In the genomic region with DNA sequence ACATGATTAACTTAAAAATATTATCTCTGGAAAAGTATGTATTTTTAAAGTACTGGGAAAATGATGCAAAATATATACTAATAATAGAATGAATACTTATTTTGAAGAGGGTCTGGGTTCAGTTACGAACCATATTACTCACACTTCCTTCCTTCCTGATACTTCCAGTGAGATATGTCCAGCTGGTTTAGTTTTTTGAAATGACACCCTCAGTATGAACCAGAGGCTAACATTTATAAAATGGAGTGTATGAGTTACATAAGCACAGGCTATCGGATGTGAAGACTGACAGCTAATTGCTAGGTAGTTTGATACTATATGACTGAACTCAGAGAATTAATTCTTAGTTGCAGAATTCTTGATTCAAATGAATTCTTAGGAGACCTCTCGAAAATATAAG, we compare ENCODE assay signal across 22 cellular contexts.
DNase-seq lines count a peak whose midpoint lies in the region; ATAC-seq, FAIRE-seq and TF ChIP-seq lines count a peak whose summit lies in the region.
"Had no signal": no experiment of that assay in that cellular context is flagged by ENCODE, and none has a peak within 500 bp of the region (broad histone marks: within the 10 kb centered on the region; RNA-seq: fewer than 3 reads in every experiment).

No MANE protein-coding gene starts in this region.

- TF ChIP-seq CTCF in endothelial cell of umbilical vein (IDR thresholded peaks at IDR 0.05; ENCODE audit: extremely low read depth in 1 of 2, insufficient read depth in 1 of 2, low read depth in 1 of 2, low read length in 2 of 2), result no peak

- no peaks in the 10 kb centered on the region for H3K9me3 ChIP-seq in endothelial cell of umbilical vein (replicated peaks; ENCODE audit: control insufficient read depth, insufficient read depth, low read length)
- H3K9me3 ChIP-seq: colonic mucosa, HAP-1, lower lobe of right lung, pancreas, vagina had no signal

- TF ChIP-seq POLR2A in endothelial cell of umbilical vein (IDR thresholded peaks at IDR 0.05; ENCODE audit: low read depth, low read length), result peak; percentile 21

- H2AFZ ChIP-seq in endothelial cell of umbilical vein (ENCODE audit: low read depth, low read length), result no peak overlapping the region

- no TSS peak for BruUV-seq in endothelial cell of umbilical vein (replicated peaks; lab: Mats Ljungman, UMichigan)

- H3K36me3 ChIP-seq in endothelial cell of umbilical vein (ENCODE audit: control insufficient read depth in 2 of 2, extremely low read depth in 1 of 2, insufficient read depth in 2 of 2, low read length in 2 of 2), result no peaks in the 10 kb centered on the region
- H3K36me3 ChIP-seq: colonic mucosa, HAP-1, lower lobe of right lung, pancreas, vagina had no signal

- peak overlapping the region; percentile 79 for H3K4me2 ChIP-seq in endothelial cell of umbilical vein (ENCODE audit: insufficient read depth, low read length)

- H4K20me1 ChIP-seq in endothelial cell of umbilical vein (replicated peaks; ENCODE audit: control insufficient read depth, extremely low read depth, insufficient read depth, low read length), result no peaks in the 10 kb centered on the region

- H3K9me1 ChIP-seq in endothelial cell of umbilical vein (replicated peaks; ENCODE audit: control insufficient read depth, extremely low read depth, insufficient read depth, low read length), result no peaks in the 10 kb centered on the region

- H3K27me3 ChIP-seq in endothelial cell of umbilical vein (ENCODE audit: control insufficient read depth in 2 of 2, insufficient read depth in 2 of 2, low read length in 2 of 2), result no peaks in the 10 kb centered on the region
- H3K27me3 ChIP-seq: colonic mucosa, pancreas, vagina had no signal

- CTCF ChIA-PET in endothelial cell of umbilical vein (lab: Charles Lee), result interaction anchor here (0.6 to 2.9 kb wide), 5 partner anchors 19 to 47 kb away, joined by 3 to 14 read pairs (median 4); no protein-coding TSS in a partner anchor

- intact Hi-C loops in endothelial cell of umbilical vein (cut with micrococcal nuclease), result loop anchor here (1.0 to 10.0 kb wide), 4 partner anchors 27 to 1337 kb away; no protein-coding TSS in a partner anchor

- peak overlapping the region; percentile 94 for H3K27ac ChIP-seq in endothelial cell of umbilical vein (ENCODE audit: insufficient read depth, low read depth, low read length)
- H3K27ac ChIP-seq: colonic mucosa, lower lobe of right lung, pancreas, vagina had no signal

- peak overlapping the region; percentile 65 for H3K9ac ChIP-seq in endothelial cell of umbilical vein (replicated peaks; ENCODE audit: extremely low read depth, insufficient read depth, low read length)

- DNase-seq in Kasumi-1 (lab: John Stamatoyannopoulos, UW) (peak; percentile 28 to 40), endothelial cell of umbilical vein (ENCODE audit: low read depth, low spot score) (peak; percentile 90), NCI-H146 (lab: John Stamatoyannopoulos, UW) (no peak), HUDEP-2 (lab: John Stamatoyannopoulos, UW; ENCODE audit: unreplicated experiment in 76 of 76) (no peak)
- no peak for DNase-seq in activated CD8-positive, alpha-beta memory T cell treated with anti-CD3 and anti-CD28 coated beads for 24 hours
- DNase-seq in stimulated activated CD4-positive, alpha-beta T cell treated with anti-CD3 and anti-CD28 coated beads, Interleukin-2, amount 100 ng/mL, for 48 hours, result no peak
- DNase-seq: activated CD4-positive, alpha-beta T cell treated with anti-CD3 and anti-CD28 coated beads for 36 hours; activated CD8-positive, alpha-beta memory T cell treated with anti-CD3 and anti-CD28 coated beads, Interleukin-2, amount 50 U/mL, for 48 hours; activated gamma-delta T cell treated with Interleukin-2 at 50 U/mL for 16 hours; anterior cingulate cortex; colonic mucosa; lower lobe of right lung; NCI-H1930; NCI-H510A; pancreas; stimulated activated CD4-positive, alpha-beta T cell treated with anti-CD3 and anti-CD28 coated beads, Interleukin-4, amount 100 ng/mL, for 1 hour; T-helper 9 cell had no signal

- H3K79me2 ChIP-seq in endothelial cell of umbilical vein (ENCODE audit: control insufficient read depth, insufficient read depth, low read length), result no peaks in the 10 kb centered on the region

- ATAC-seq in GM18502 (IDR thresholded peaks at IDR 0.05; ENCODE audit: poor library complexity, unreplicated experiment) (peak; percentile 82), GM21619 (IDR thresholded peaks at IDR 0.05; ENCODE audit: unreplicated experiment) (peak; percentile 43)
- ATAC-seq: activated CD4-positive, alpha-beta T cell treated with anti-CD3 and anti-CD28 coated beads for 36 hours; lower lobe of right lung; pancreas had no signal

- peaks cover 40% of the 10 kb centered on the region for H3K4me1 ChIP-seq in endothelial cell of umbilical vein (ENCODE audit: control insufficient read depth, extremely low read depth, insufficient read depth, low read length)
- H3K4me1 ChIP-seq: colonic mucosa, HAP-1, lower lobe of right lung, pancreas, vagina had no signal

- peak overlapping the region in 1 of 3 experiments; percentile 26 for H3K4me3 ChIP-seq in endothelial cell of umbilical vein (replicated peaks in 1 of 3; ENCODE audit: insufficient read depth in 1 of 3, low read depth in 1 of 3, low read length in 3 of 3)
- H3K4me3 ChIP-seq: colonic mucosa, HAP-1, lower lobe of right lung, pancreas, vagina had no signal

- dilution Hi-C loops in endothelial cell of umbilical vein (cut with MboI; ENCODE audit: extremely low pct_ligation_motif_present, low sequenced_read_pairs), result no loop called here

- POLR2A ChIA-PET in endothelial cell of umbilical vein (lab: Charles Lee), result no interaction called here

- peak; percentile 52 for FAIRE-seq in endothelial cell of umbilical vein (lab: Jason Lieb, UNC)
- FAIRE-seq: GM12891, pancreas had no signal

TF ChIP-seq in endothelial cell of umbilical vein, 7 proteins besides CTCF, POLR2A, EP300 and RAD21:
- no peak for TF ChIP-seq MYC (IDR thresholded peaks at IDR 0.05; ENCODE audit: low read depth, low read length)
- peak; percentile 73 for TF ChIP-seq FOS (IDR thresholded peaks at IDR 0.05; ENCODE audit: borderline replicate concordance, insufficient read depth, low read length)
- peak; percentile 73 for TF ChIP-seq GATA2 (IDR thresholded peaks at IDR 0.05; ENCODE audit: insufficient read depth, insufficient read length, low read depth, low read length)
- TF ChIP-seq JUN (IDR thresholded peaks at IDR 0.05; ENCODE audit: borderline replicate concordance, insufficient read depth, insufficient read length, low read depth), result peak; percentile 93
- TF ChIP-seq, protein P1, sequence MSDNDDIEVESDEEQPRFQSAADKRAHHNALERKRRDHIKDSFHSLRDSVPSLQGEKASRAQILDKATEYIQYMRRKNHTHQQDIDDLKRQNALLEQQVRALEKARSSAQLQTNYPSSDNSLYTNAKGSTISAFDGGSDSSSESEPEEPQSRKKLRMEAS (IDR thresholded peaks at IDR 0.05; ENCODE audit: insufficient read depth, insufficient read length), result no peak
- peak; percentile 70 for TF ChIP-seq POLR2AphosphoS5 (IDR thresholded peaks at IDR 0.05; ENCODE audit: insufficient read depth, low read depth, low read length)
- TF ChIP-seq EZH2 (IDR thresholded peaks at IDR 0.05; ENCODE audit: borderline replicate concordance, low read depth, low read length, severe bottlenecking), result no peak

Comparison
In these comparisons a context has a peak if more than half of its experiments do, and no peak if none do; other contexts are left out.
1. DNase-seq: peak in Kasumi-1 (2 of 2) and endothelial cell of umbilical vein (single experiment); none in NCI-H146 (single experiment), activated CD8-positive, alpha-beta memory T cell treated with anti-CD3 and anti-CD28 coated beads for 24 hours (single experiment), stimulated activated CD4-positive, alpha-beta T cell treated with anti-CD3 and anti-CD28 coated beads, Interleukin-2, amount 100 ng/mL, for 48 hours (0 of 2) and HUDEP-2 (0 of 76).